ENCODE assay signal across 21 cellular contexts in the genomic region with DNA sequence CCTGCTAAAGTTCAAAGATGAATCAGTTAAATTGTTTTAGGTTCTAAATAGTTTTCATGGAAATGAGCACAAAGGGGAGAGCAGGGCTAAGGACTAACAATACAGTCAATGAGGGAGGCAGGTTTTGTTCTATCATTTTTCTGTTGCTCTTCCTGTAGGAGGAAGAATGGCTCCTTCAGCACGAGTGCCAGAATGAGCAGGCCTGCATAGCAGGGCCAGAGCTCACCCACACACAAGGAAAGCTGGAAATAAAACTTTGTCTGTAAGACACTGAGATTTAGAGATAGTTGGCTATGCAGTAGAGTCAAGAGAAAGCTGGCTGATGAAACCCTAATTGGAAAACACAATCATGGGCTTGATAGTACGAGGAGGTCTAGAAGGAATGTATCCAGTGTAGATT.
A peak's percentile ranks its signal among the peaks of the same experiment; 100 is the strongest.
DNase-seq lines count a peak whose midpoint lies in the region; ATAC-seq and TF ChIP-seq lines count a peak whose summit lies in the region.
"Had no signal": no experiment of that assay in that cellular context is flagged by ENCODE, and none has a peak within 500 bp of the region (broad histone marks: within the 10 kb centered on the region; RNA-seq: fewer than 3 reads in every experiment).

No MANE protein-coding gene starts in this region.

- no peak overlapping the region for H3T11ph ChIP-seq in H9 (ENCODE audit: low read length)

- H2AFZ ChIP-seq in H9 (ENCODE audit: low read length) (peak overlapping the region; percentile 78), PC-3 (ENCODE audit: low read length) (no peak overlapping the region)

- H3K79me2 ChIP-seq in H9 (ENCODE audit: insufficient read depth, low read length) = no peaks in the 10 kb centered on the region
- H3K79me2 ChIP-seq in PC-3 (ENCODE audit: low read length) = no peaks in the 10 kb centered on the region

- H2BK120ac ChIP-seq in H9 (ENCODE audit: low read depth, low read length, poor library complexity, severe bottlenecking) = no peak overlapping the region

- H4K8ac ChIP-seq in H9 (replicated peaks; ENCODE audit: insufficient read length, low read depth, low read length) = no peak overlapping the region

- H4K5ac ChIP-seq in H9 (ENCODE audit: insufficient read length, low read depth, low read length) = no peak overlapping the region

- no CpG with 5 or more reads among the region's 2 CpGs for WGBS in H9 (ENCODE audit: extremely low coverage, insufficient read length, low lambda C conversion rate)

- H2BK20ac ChIP-seq in H9 (ENCODE audit: low read depth, low read length, poor library complexity, severe bottlenecking) = no peak overlapping the region

- no peak overlapping the region for H2BK12ac ChIP-seq in H9 (ENCODE audit: insufficient read length, low read depth, low read length)

- CTCF ChIA-PET in PC-3 (lab: Charles Lee) = interaction anchor here (0.6 kb wide), 1 partner anchor 208 kb away, joined by 3 read pairs; no protein-coding TSS in a partner anchor

- H3K9me2 ChIP-seq in PC-3 (replicated peaks; ENCODE audit: low read length) = no peaks in the 10 kb centered on the region

- no peak overlapping the region for H3K4ac ChIP-seq in H9 (ENCODE audit: low read depth, low read length)

- intact Hi-C loops in PC-3 (cut with micrococcal nuclease) = no loop called here

- POLR2A ChIA-PET in PC-3 (lab: Charles Lee; ENCODE audit: unreplicated experiment) = no interaction called here

- H3K4me3 ChIP-seq in PC-3 (ENCODE audit: low read length) = no peak overlapping the region
- H3K4me3 ChIP-seq: MG63 had no signal

- no peaks in the 10 kb centered on the region for H3K23me2 ChIP-seq in H9 (ENCODE audit: insufficient read length, low read depth, low read length, poor library complexity, severe bottlenecking)

- no peak overlapping the region for H3K23ac ChIP-seq in H9 (ENCODE audit: insufficient read length, low read depth, low read length)

- BruUV-seq in PC-3 (replicated peaks; lab: Mats Ljungman, UMichigan) = no TSS peak

- no peaks in the 10 kb centered on the region for H3K36me3 ChIP-seq in PC-3 (ENCODE audit: low read depth, low read length)
- H3K36me3 ChIP-seq: MG63 had no signal

- H3K27ac ChIP-seq in H9 (ENCODE audit: insufficient read length, low read depth, low read length) (no peak overlapping the region), PC-3 (ENCODE audit: low read length) (no peak overlapping the region)
- H3K27ac ChIP-seq: RWPE1 had no signal

- no peaks in the 10 kb centered on the region for H3K9me3 ChIP-seq in H9 (ENCODE audit: control insufficient read depth, low read depth, low read length)
- no peaks in the 10 kb centered on the region for H3K9me3 ChIP-seq in PC-3 (ENCODE audit: low read length)
- H3K9me3 ChIP-seq: MG63 had no signal

- no peaks in the 10 kb centered on the region for H3K36me3 Mint-ChIP-seq in H9 (ENCODE audit: insufficient read depth in 1 of 3, low read depth in 3 of 3)
- H3K36me3 Mint-ChIP-seq in endothelial cell (ENCODE audit: low read depth, unreplicated experiment) = no peaks in the 10 kb centered on the region
- no peaks in the 10 kb centered on the region for H3K36me3 Mint-ChIP-seq in neural crest cell (ENCODE audit: low read depth)
- H3K36me3 Mint-ChIP-seq: CD4-positive, alpha-beta memory T cell had no signal

- H2BK5ac ChIP-seq in H9 (ENCODE audit: insufficient read length, low read length) = no peak overlapping the region

- peaks cover 0 to 4% of the 10 kb centered on the region in 2 experiments; a peak in 2 of 4 replicates for H3K4me1 Mint-ChIP-seq in H9
- peaks cover 5% of the 10 kb centered on the region for H3K4me1 Mint-ChIP-seq in endothelial cell (ENCODE audit: unreplicated experiment)
- peaks cover 6% of the 10 kb centered on the region for H3K4me1 Mint-ChIP-seq in neural crest cell
- H3K4me1 Mint-ChIP-seq: CD4-positive, alpha-beta memory T cell had no signal

- TF ChIP-seq CTCF in H9 (conservative IDR thresholded peaks at IDR 0.05) (no peak), endothelial cell (IDR thresholded peaks at IDR 0.05; ENCODE audit: unreplicated experiment) (no peak), neural crest cell (conservative IDR thresholded peaks at IDR 0.05) (no peak), PC-3 (conservative IDR thresholded peaks at IDR 0.05; ENCODE audit: low read depth, low read length) (no peak)

- H3K27me3 ChIP-seq in H9 (ENCODE audit: insufficient read depth, low read length) (no peaks in the 10 kb centered on the region), PC-3 (ENCODE audit: low read length) (no peaks in the 10 kb centered on the region)
- H3K27me3 ChIP-seq: MG63 had no signal

- H3K9me3 Mint-ChIP-seq in H9 (no peaks in the 10 kb centered on the region; a peak in 1 of 5 replicates), endothelial cell (ENCODE audit: unreplicated experiment) (no peaks in the 10 kb centered on the region), neural crest cell (peaks cover 3% of the 10 kb centered on the region)

- H3K14ac ChIP-seq in H9 (ENCODE audit: insufficient read depth, low read length) = no peak overlapping the region

- DNase-seq in H9 = no peak
- no peak for DNase-seq in endothelial cell (ENCODE audit: low spot score)
- no peak for DNase-seq in neural crest cell (ENCODE audit: low read depth, low spot score)
- DNase-seq in stimulated activated CD4-positive, alpha-beta T cell treated with anti-CD3 and anti-CD28 coated beads, Interleukin-4, amount 100 ng/mL, for 1 hour = no peak
- no peak for DNase-seq in PC-3
- DNase-seq in GDM1 (lab: John Stamatoyannopoulos, UW) = no peak
- DNase-seq: C1 segment of cervical spinal cord; CD4-positive, alpha-beta memory T cell; COR-L47; H7; IMR-90; KG1; MG63; NCI-H1105 treated with DMSO at 0.1 percent for 48 hours; NCI-H2029; NCI-H446 treated with DMSO at 0.1 percent for 48 hours; NCI-H526 treated with DMSO at 0.1 percent for 48 hours; SHP77 had no signal

- H3K4me2 ChIP-seq in H9 (ENCODE audit: insufficient read depth, insufficient read length, low read length) (no peak overlapping the region), PC-3 (ENCODE audit: low read length) (no peak overlapping the region)

- H4K20me1 ChIP-seq in H9 (ENCODE audit: control insufficient read depth, insufficient read depth, insufficient read length) = no peaks in the 10 kb centered on the region
- H4K20me1 ChIP-seq in PC-3 (ENCODE audit: low read length) = no peaks in the 10 kb centered on the region

- no peak overlapping the region for H2BK15ac ChIP-seq in H9 (ENCODE audit: low read depth, low read length)

- H3K4me3 Mint-ChIP-seq in H9 (no peak overlapping the region), endothelial cell (ENCODE audit: unreplicated experiment) (no peak overlapping the region), neural crest cell (no peak overlapping the region)
- H3K4me3 Mint-ChIP-seq: CD4-positive, alpha-beta memory T cell had no signal

- H3K79me1 ChIP-seq in H9 (ENCODE audit: insufficient read depth, low read depth, low read length, poor library complexity, severe bottlenecking) = no peaks in the 10 kb centered on the region

- ATAC-seq in HG02571 (IDR thresholded peaks at IDR 0.05; ENCODE audit: unreplicated experiment) (no peak), PC-3 (no peak)
- ATAC-seq: Panc1 had no signal

- no peak overlapping the region for H3K18ac ChIP-seq in H9 (ENCODE audit: insufficient read length, low read depth, low read length)

- H4K91ac ChIP-seq in H9 (ENCODE audit: insufficient read length, low read depth, low read length) = no peak overlapping the region

- no peak overlapping the region for H3K9ac ChIP-seq in H9 (ENCODE audit: extremely low read depth, insufficient read length, low read length)
- H3K9ac ChIP-seq in PC-3 (ENCODE audit: low read length) = no peak overlapping the region

- H3F3A ChIP-seq in PC-3 (ENCODE audit: low read length, unreplicated experiment) = no peaks in the 10 kb centered on the region

- no peak overlapping the region for H3K56ac ChIP-seq in H9 (ENCODE audit: insufficient read length, low read depth, low read length)

- H3K27ac Mint-ChIP-seq in H9 = peak overlapping the region in 1 of 3 experiments; percentile 40; a peak in 1 of 7 replicates
- peak overlapping the region; percentile 36 for H3K27ac Mint-ChIP-seq in endothelial cell (ENCODE audit: unreplicated experiment)
- H3K27ac Mint-ChIP-seq in neural crest cell (ENCODE audit: unreplicated experiment) = peak overlapping the region; percentile 8
- H3K27ac Mint-ChIP-seq: CD4-positive, alpha-beta memory T cell had no signal

- no peak overlapping the region for H2AK5ac ChIP-seq in H9 (ENCODE audit: insufficient read length, low read length)

- H3K4me1 ChIP-seq in H9 (ENCODE audit: insufficient read depth, low read length) (no peaks in the 10 kb centered on the region), PC-3 (ENCODE audit: insufficient read depth, low read length) (no peaks in the 10 kb centered on the region)

- H3K27me3 Mint-ChIP-seq in H9 (ENCODE audit: low read depth) (no peaks in the 10 kb centered on the region), endothelial cell (ENCODE audit: unreplicated experiment) (no peaks in the 10 kb centered on the region), neural crest cell (ENCODE audit: low read depth) (no peaks in the 10 kb centered on the region)
